8 cellular contexts compared by ENCODE assay signal in genomic region chr1:41242645-41243171, GRCh38. TPM values are rescaled to one million over a fixed set of nuclear protein-coding genes. Genes with fewer than 3 reads are reported as not detected.
DNase-seq lines count a peak whose midpoint lies in the region; ATAC-seq, FAIRE-seq and TF ChIP-seq lines count a peak whose summit lies in the region.

No MANE protein-coding gene starts in this region.

- no peak for DNase-seq in Right ventricle myocardium superior
- DNase-seq in cardiac septum (ENCODE audit: low spot score), result no peak
- DNase-seq in NCI-H1105 (lab: John Stamatoyannopoulos, UW), result peak; percentile 42
- no peak for DNase-seq in bronchial epithelial cell (ENCODE audit: low read depth)
- no peak for DNase-seq in mesothelial cell of epicardium (ENCODE audit: low spot score in 2 of 2, unreplicated experiment in 2 of 2)
- no peak for DNase-seq in activated CD4-positive, CD25-positive, alpha-beta regulatory T cell (lab: John Stamatoyannopoulos, UW)
- DNase-seq in NCI-H69 (lab: John Stamatoyannopoulos, UW), result no peak

- intact Hi-C loops in Right ventricle myocardium superior (cut with DNase I), result no loop called here
- intact Hi-C loops in cardiac septum (cut with DNase I), result loop anchor here (5.0 kb wide), 2 partner anchors 85 to 140 kb away; no protein-coding TSS in a partner anchor

- H3K27me3 ChIP-seq in bronchial epithelial cell (ENCODE audit: control insufficient read depth, insufficient read depth, low read length), result no peaks in the 10 kb centered on the region

- H3K36me3 ChIP-seq in bronchial epithelial cell (ENCODE audit: control insufficient read depth, insufficient read depth, low read length), result no peaks in the 10 kb centered on the region

- ATAC-seq in Right ventricle myocardium superior (ENCODE audit: poor library complexity) (peak; percentile 3), HG02759 (IDR thresholded peaks at IDR 0.05; ENCODE audit: unreplicated experiment) (no peak)

- H3K4me1 Mint-ChIP-seq in mesothelial cell of epicardium, result peaks cover 51% of the 10 kb centered on the region

- peak overlapping the region; percentile 69 for H3K4me3 Mint-ChIP-seq in mesothelial cell of epicardium

- H3K27ac Mint-ChIP-seq in mesothelial cell of epicardium, result peak overlapping the region; percentile 91

- no peaks in the 10 kb centered on the region for H3K27me3 Mint-ChIP-seq in mesothelial cell of epicardium (ENCODE audit: low read depth)

- H3K9me3 Mint-ChIP-seq in mesothelial cell of epicardium, result no peaks in the 10 kb centered on the region

- no peak for FAIRE-seq in bronchial epithelial cell (lab: Jason Lieb, UNC)

- H3K36me3 Mint-ChIP-seq in mesothelial cell of epicardium, result no peaks in the 10 kb centered on the region

- TF ChIP-seq CTCF in bronchial epithelial cell (IDR thresholded peaks at IDR 0.05; ENCODE audit: insufficient read depth, low read length, severe bottlenecking) (no peak), mesothelial cell of epicardium (IDR thresholded peaks at IDR 0.05; ENCODE audit: unreplicated experiment) (no peak)

- H3K4me3 ChIP-seq in bronchial epithelial cell (ENCODE audit: low read depth, low read length), result peak overlapping the region; percentile 59

RNA-seq across cellular contexts. Expression of gene SCMH1, which starts 0.6 kb away (rescaled TPM):
- total RNA-seq in Right ventricle myocardium superior (38.0 TPM), cardiac septum (47.3 TPM), bronchial epithelial cell (4.5 and 5.0 TPM in 2 replicates), mesothelial cell of epicardium (51.5 to 59.1 TPM (median 58.8 TPM) in 3 replicates)
